ENCODE assay signal across 1 cellular context in the genomic region with DNA sequence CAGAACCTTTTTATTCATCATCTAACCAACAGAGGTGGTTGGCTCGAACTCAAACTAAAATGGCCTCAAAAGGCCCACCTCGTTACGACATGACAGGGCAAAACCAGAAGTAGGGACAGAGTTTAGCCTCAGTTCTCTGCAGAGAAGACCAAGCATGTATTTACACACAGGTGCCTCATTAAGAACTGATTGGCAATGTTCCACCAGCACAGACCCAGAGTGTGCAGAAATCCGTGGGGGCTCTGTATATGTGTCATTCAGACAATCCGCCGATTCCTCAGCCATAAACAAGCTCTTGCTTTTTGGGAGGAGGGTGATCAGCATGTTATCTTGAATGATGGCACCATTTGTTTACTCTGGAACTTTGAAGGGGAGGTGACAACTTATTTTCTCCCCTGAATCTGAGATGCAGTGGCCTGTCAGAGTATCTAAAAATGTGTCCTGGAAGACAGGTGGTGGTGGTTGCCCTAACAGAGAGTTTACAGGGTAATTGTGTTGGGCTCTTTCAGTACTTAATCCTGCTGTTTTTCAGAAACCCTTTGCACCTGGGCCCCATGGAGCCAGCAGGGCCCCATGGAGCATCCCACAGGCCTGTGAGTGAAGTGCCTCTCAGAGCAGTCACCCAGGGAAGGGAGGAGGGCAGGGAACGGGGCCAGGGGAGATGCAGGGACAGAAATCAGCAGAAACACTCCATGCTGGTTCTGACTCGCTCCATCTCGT.
TF ChIP-seq lines count a peak whose summit lies in the region.

No MANE protein-coding gene starts in this region.

TF ChIP-seq in WTC11, 78 proteins besides CTCF, POLR2A, EP300 and RAD21 (continued from another document):
- TF ChIP-seq, protein P1, sequence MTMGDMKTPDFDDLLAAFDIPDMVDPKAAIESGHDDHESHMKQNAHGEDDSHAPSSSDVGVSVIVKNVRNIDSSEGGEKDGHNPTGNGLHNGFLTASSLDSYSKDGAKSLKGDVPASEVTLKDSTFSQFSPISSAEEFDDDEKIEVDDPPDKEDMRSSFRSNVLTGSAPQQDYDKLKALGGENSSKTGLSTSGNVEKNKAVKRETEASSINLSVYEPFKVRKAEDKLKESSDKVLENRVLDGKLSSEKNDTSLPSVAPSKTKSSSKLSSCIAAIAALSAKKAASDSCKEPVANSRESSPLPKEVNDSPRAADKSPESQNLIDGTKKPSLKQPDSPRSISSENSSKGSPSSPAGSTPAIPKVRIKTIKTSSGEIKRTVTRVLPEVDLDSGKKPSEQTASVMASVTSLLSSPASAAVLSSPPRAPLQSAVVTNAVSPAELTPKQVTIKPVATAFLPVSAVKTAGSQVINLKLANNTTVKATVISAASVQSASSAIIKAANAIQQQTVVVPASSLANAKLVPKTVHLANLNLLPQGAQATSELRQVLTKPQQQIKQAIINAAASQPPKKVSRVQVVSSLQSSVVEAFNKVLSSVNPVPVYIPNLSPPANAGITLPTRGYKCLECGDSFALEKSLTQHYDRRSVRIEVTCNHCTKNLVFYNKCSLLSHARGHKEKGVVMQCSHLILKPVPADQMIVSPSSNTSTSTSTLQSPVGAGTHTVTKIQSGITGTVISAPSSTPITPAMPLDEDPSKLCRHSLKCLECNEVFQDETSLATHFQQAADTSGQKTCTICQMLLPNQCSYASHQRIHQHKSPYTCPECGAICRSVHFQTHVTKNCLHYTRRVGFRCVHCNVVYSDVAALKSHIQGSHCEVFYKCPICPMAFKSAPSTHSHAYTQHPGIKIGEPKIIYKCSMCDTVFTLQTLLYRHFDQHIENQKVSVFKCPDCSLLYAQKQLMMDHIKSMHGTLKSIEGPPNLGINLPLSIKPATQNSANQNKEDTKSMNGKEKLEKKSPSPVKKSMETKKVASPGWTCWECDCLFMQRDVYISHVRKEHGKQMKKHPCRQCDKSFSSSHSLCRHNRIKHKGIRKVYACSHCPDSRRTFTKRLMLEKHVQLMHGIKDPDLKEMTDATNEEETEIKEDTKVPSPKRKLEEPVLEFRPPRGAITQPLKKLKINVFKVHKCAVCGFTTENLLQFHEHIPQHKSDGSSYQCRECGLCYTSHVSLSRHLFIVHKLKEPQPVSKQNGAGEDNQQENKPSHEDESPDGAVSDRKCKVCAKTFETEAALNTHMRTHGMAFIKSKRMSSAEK (CRISPR knock-in tag; IDR thresholded peaks at IDR 0.05; ENCODE audit: borderline replicate concordance): no peak
- TF ChIP-seq ZNF671 (CRISPR knock-in tag; IDR thresholded peaks at IDR 0.05): no peak
